20 cellular contexts compared by ENCODE assay signal in genomic region chr6:1842334-1842733, GRCh38.
A peak's percentile ranks its signal among the peaks of the same experiment; 100 is the strongest.
DNase-seq lines count a peak whose midpoint lies in the region; ATAC-seq, FAIRE-seq and TF ChIP-seq lines count a peak whose summit lies in the region.
"Had no signal": no experiment of that assay in that cellular context is flagged by ENCODE, and none has a peak within 500 bp of the region (broad histone marks: within the 10 kb centered on the region; RNA-seq: fewer than 3 reads in every experiment).

No MANE protein-coding gene starts in this region.

- POLR2A ChIA-PET in HEK293 (lab: Yijun Ruan, JAX): interaction anchor here (0.6 kb wide), 1 partner anchor 29 kb away, joined by 3 read pairs; no protein-coding TSS in a partner anchor
- POLR2A ChIA-PET in PC-3 (lab: Charles Lee; ENCODE audit: unreplicated experiment): no interaction called here
- POLR2A ChIA-PET in HepG2 (lab: Yijun Ruan, JAX): no interaction called here

- H3K27me3 ChIP-seq in PC-3 (ENCODE audit: low read length): no peaks in the 10 kb centered on the region
- H3K27me3 ChIP-seq in tibial artery: no peaks in the 10 kb centered on the region
- H3K27me3 ChIP-seq in HepG2 (ENCODE audit: control insufficient read depth in 1 of 2, insufficient read depth in 2 of 2, low read length in 2 of 2): no peaks in the 10 kb centered on the region

- TF ChIP-seq EP300 in HepG2 (IDR thresholded peaks at IDR 0.05; ENCODE audit: low read depth in 2 of 2, low read length in 2 of 2) (no peak), HepG2 (CRISPR knock-in tag; IDR thresholded peaks at IDR 0.05; ENCODE audit: borderline replicate concordance) (no peak)

- no peak for DNase-seq in PC-3
- DNase-seq in coronary artery (ENCODE audit: low spot score): no peak
- no peak for DNase-seq in tibial artery
- DNase-seq in HepG2 (ENCODE audit: low spot score): no peak
- no peak for DNase-seq in iPS-NIHi7 (ENCODE audit: extremely low spot score)
- DNase-seq in NCI-H128 (lab: John Stamatoyannopoulos, UW; ENCODE audit: unreplicated experiment): no peak
- DNase-seq: CD8-positive, alpha-beta T cell; COR-L47; DMS153; DMS79 treated with DMSO at 0.1 percent for 48 hours; EL; GDM1; H7; HFFc6 had no signal

- H3K9ac ChIP-seq in PC-3 (ENCODE audit: low read length) (no peak overlapping the region), HepG2 (ENCODE audit: insufficient read depth, low read depth, low read length) (no peak overlapping the region)

- H3K36me3 ChIP-seq in HEK293 (ENCODE audit: control insufficient read depth in 2 of 2, insufficient read depth in 1 of 2, low read length in 2 of 2) (no peaks in the 10 kb centered on the region), PC-3 (ENCODE audit: low read depth, low read length) (no peaks in the 10 kb centered on the region), tibial artery (no peaks in the 10 kb centered on the region), HepG2 (replicated peaks in 1 of 2; ENCODE audit: control insufficient read depth in 1 of 2, insufficient read depth in 2 of 2, low read length in 2 of 2) (peaks cover 2 to 22% of the 10 kb centered on the region in 2 experiments; a peak in 4 of 5 replicates)

- in situ Hi-C loops in HepG2 (cut with HindIII; ENCODE audit: extremely low pct_ligation_motif_present, low pct_unique_long_range_greater_than_20kb): no loop called here

- H4K20me1 ChIP-seq in PC-3 (ENCODE audit: low read length): no peaks in the 10 kb centered on the region
- peaks cover 4% of the 10 kb centered on the region; the same call in 1 of the 2 replicates for H4K20me1 ChIP-seq in HepG2 (ENCODE audit: insufficient read depth, low read length)

- BruUV-seq in PC-3 (replicated peaks; lab: Mats Ljungman, UMichigan): no TSS peak
- no TSS peak for BruUV-seq in HepG2 (replicated peaks; lab: Mats Ljungman, UMichigan)

- FAIRE-seq in HepG2 (lab: Jason Lieb, UNC): no peak
- FAIRE-seq: A204.1, D721Med, GM12892, HTR-8/SVneo had no signal

- no peaks in the 10 kb centered on the region for H3K9me3 ChIP-seq in HEK293 (ENCODE audit: control insufficient read depth, insufficient read depth, low read depth, low read length)
- no peaks in the 10 kb centered on the region for H3K9me3 ChIP-seq in PC-3 (ENCODE audit: low read length)
- H3K9me3 ChIP-seq in tibial artery: no peaks in the 10 kb centered on the region
- H3K9me3 ChIP-seq in HepG2 (ENCODE audit: low read length): no peaks in the 10 kb centered on the region

- no peaks in the 10 kb centered on the region for H3K79me2 ChIP-seq in PC-3 (ENCODE audit: low read length)
- no peaks in the 10 kb centered on the region for H3K79me2 ChIP-seq in HepG2 (ENCODE audit: insufficient read depth, low read length)

- ATAC-seq in PC-3 (no peak), HepG2 (no peak; the same call in 2 of the 3 replicates)
- ATAC-seq: CD8-positive, alpha-beta T cell; GM23338 had no signal

- H3K4me1 ChIP-seq in HEK293 (ENCODE audit: control insufficient read depth, insufficient read depth, low read length): peaks cover 33% of the 10 kb centered on the region
- H3K4me1 ChIP-seq in PC-3 (ENCODE audit: insufficient read depth, low read length): peaks cover 42% of the 10 kb centered on the region
- H3K4me1 ChIP-seq in tibial artery: peaks cover 0 to 49% (median 24%) of the 10 kb centered on the region in 4 donors
- H3K4me1 ChIP-seq in HepG2 (ENCODE audit: insufficient read depth, low read length): no peaks in the 10 kb centered on the region

- peak overlapping the region; percentile 73; the same call in 1 of the 2 replicates for H3K4me2 ChIP-seq in PC-3 (ENCODE audit: low read length)
- no peak overlapping the region for H3K4me2 ChIP-seq in HepG2 (ENCODE audit: low read depth, low read length)
- H3K4me2 ChIP-seq: GM23338 had no signal

- no peak for TF ChIP-seq CTCF in HEK293 (tag by site-specific recombination; IDR thresholded peaks at IDR 0.05)
- no peak for TF ChIP-seq CTCF in PC-3 (conservative IDR thresholded peaks at IDR 0.05; ENCODE audit: low read depth, low read length)
- no peak for TF ChIP-seq CTCF in coronary artery (IDR thresholded peaks at IDR 0.05)
- no peak for TF ChIP-seq CTCF in tibial artery (IDR thresholded peaks at IDR 0.05)
- TF ChIP-seq CTCF in HepG2 (CRISPR knock-in tag; IDR thresholded peaks at IDR 0.05): no peak

- no peak overlapping the region for H3K27ac ChIP-seq in HEK293 (ENCODE audit: extremely low read depth, low read depth, low read length)
- H3K27ac ChIP-seq in PC-3 (ENCODE audit: low read length): no peak overlapping the region
- H3K27ac ChIP-seq in coronary artery: peak overlapping the region; percentile 59 to 78
- H3K27ac ChIP-seq in tibial artery: peak overlapping the region; percentile 72 to 73
- H3K27ac ChIP-seq in HepG2 (ENCODE audit: extremely low read length, insufficient read depth, low read length): no peak overlapping the region

- H3K9me2 ChIP-seq in PC-3 (replicated peaks; ENCODE audit: low read length): no peaks in the 10 kb centered on the region

- CTCF ChIA-PET in HEK293 (lab: Yijun Ruan, JAX): interaction anchor here (0.9 kb wide), 1 partner anchor 10 kb away, joined by 4 read pairs; no protein-coding TSS in a partner anchor
- CTCF ChIA-PET in PC-3 (lab: Charles Lee): no interaction called here
- CTCF ChIA-PET in HepG2 (lab: Yijun Ruan, JAX; ENCODE audit: low intra/inter-chr PET ratio, low total read pairs): no interaction called here

- H2AFZ ChIP-seq in PC-3 (ENCODE audit: low read length) (no peak overlapping the region), HepG2 (ENCODE audit: low read length) (no peak overlapping the region)
- H2AFZ ChIP-seq: GM23338 had no signal

- TF ChIP-seq RAD21 in HepG2 (CRISPR knock-in tag; IDR thresholded peaks at IDR 0.05): no peak

- no peak for TF ChIP-seq POLR2A in HepG2 (IDR thresholded peaks at IDR 0.05; ENCODE audit: insufficient read depth in 1 of 2, low read depth in 2 of 2, low read length in 2 of 2)

- intact Hi-C loops in PC-3 (cut with micrococcal nuclease): no loop called here
- intact Hi-C loops in tibial artery (cut with DNase I; ENCODE audit: low total_unique reads): no loop called here
- intact Hi-C loops in HepG2 (cut with micrococcal nuclease; ENCODE audit: unreplicated experiment): no loop called here

- no peaks in the 10 kb centered on the region for H3F3A ChIP-seq in PC-3 (ENCODE audit: low read length, unreplicated experiment)

- WGBS in HepG2 (ENCODE audit: low lambda C conversion rate): 91% methylated on average over 2 of the region's 2 CpGs

- H3K4me3 ChIP-seq in HEK293 (ENCODE audit: low read depth, low read length) (no peak overlapping the region), PC-3 (ENCODE audit: low read length) (no peak overlapping the region), coronary artery (no peak overlapping the region), tibial artery (no peak overlapping the region), HepG2 (replicated peaks in 1 of 3; ENCODE audit: insufficient read depth in 1 of 3, low read depth in 2 of 3, low read length in 3 of 3) (no peak overlapping the region)
- H3K4me3 ChIP-seq: GM23338 had no signal

TF ChIP-seq in HEK293, 187 proteins besides CTCF, POLR2A, EP300 and RAD21 (continues in another document):
- peak; percentile 42 for TF ChIP-seq ZIC2 (tag by site-specific recombination; IDR thresholded peaks at IDR 0.05)
- TF ChIP-seq INSM2 (tag by site-specific recombination; IDR thresholded peaks at IDR 0.05): no peak

TF ChIP-seq in HepG2, 621 proteins besides CTCF, POLR2A, EP300 and RAD21:
- no peak for TF ChIP-seq MTERF4 (CRISPR knock-in tag; IDR thresholded peaks at IDR 0.05)
- no peak for TF ChIP-seq ZBTB46 (CRISPR knock-in tag; IDR thresholded peaks at IDR 0.05; ENCODE audit: borderline replicate concordance)
- no peak for TF ChIP-seq FIP1L1 (IDR thresholded peaks at IDR 0.05; ENCODE audit: borderline replicate concordance, insufficient read depth, low read depth, low read length)
- no peak for TF ChIP-seq FOXC1 (CRISPR knock-in tag; IDR thresholded peaks at IDR 0.05; ENCODE audit: borderline replicate concordance)
- TF ChIP-seq AGO1 (IDR thresholded peaks at IDR 0.05; ENCODE audit: low read depth, low read length, poor library complexity, severe bottlenecking): no peak

Comparison
In these comparisons a context has a peak if more than half of its experiments do, and no peak if none do; other contexts are left out.
1. H3K27ac ChIP-seq: peak in coronary artery (2 of 2) and tibial artery (2 of 2); none in HEK293 (single experiment), PC-3 (single experiment) and HepG2 (single experiment).
2. Of the 63 proteins assayed by ChIP-seq in both HepG2 and HEK293: peak only in HepG2: none; only in HEK293: ZNF335; in both: none; in neither: 62.